Comparison of ENCODE assay signal across 15 cellular contexts in the genomic region with DNA sequence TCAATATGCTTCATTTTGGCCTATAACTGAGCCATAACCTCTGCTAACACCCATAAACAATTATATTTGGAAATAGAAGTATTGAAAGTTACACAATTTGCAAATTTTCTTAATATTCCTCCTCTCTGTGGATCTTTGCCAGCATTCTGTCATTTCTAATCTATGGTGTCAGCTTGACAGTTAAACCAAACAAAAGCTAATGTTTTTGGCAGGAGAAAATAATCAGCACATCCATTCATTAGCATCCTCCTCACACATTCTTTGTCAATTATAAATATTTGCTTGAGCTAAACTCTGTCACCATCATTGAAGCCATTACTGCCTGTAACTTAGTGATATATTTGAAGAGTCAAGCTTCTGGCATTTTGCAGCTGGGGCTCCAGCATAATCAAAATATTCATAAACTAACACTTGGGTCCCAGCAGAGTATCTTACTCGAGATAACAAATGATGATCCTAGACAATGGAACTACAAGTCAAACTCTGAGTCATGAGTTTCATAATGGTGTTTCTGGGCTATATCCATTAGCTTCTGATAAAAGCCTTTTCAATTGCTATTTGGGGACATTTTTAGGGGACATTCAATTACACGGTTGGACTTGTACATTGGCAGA.
"Had no signal": no experiment of that assay in that cellular context is flagged by ENCODE, and none has a peak within 500 bp of the region (broad histone marks: within the 10 kb centered on the region; RNA-seq: fewer than 3 reads in every experiment).

No MANE protein-coding gene starts in this region.

- H3K4me1 ChIP-seq: stomach, thyroid gland had no signal

- H3K27ac Mint-ChIP-seq: activated B cell treated with CpG ODN at 0.5 μM for 24 hours; activated CD4-positive, alpha-beta T cell treated with anti-CD3 and anti-CD28 coated beads, Interleukin-2, amount 10 ng/mL, durations not matched to agents 7 days and 5 days; activated naive CD4-positive, alpha-beta T cell treated with anti-CD3 and anti-CD28 coated beads, Interleukin-2, amount 50 U/mL, for 72 hours; naive thymus-derived CD8-positive, alpha-beta T cell; T-helper 17 cell had no signal

- H3K4me3 ChIP-seq: coronary artery, skin epidermis, stomach, thyroid gland had no signal

- H3K36me3 ChIP-seq: neutrophil, stomach, thyroid gland had no signal

- H3K9me3 ChIP-seq: neutrophil, stomach, thyroid gland had no signal

- H3K36me3 Mint-ChIP-seq: activated naive CD4-positive, alpha-beta T cell treated with anti-CD3 and anti-CD28 coated beads, Interleukin-2, amount 50 U/mL, for 72 hours had no signal

- H3K4me3 Mint-ChIP-seq: activated B cell treated with CpG ODN at 0.5 μM for 24 hours; activated CD4-positive, alpha-beta T cell treated with anti-CD3 and anti-CD28 coated beads, Interleukin-2, amount 10 ng/mL, durations not matched to agents 7 days and 5 days; naive thymus-derived CD8-positive, alpha-beta T cell; T-helper 17 cell had no signal

- H3K9me3 Mint-ChIP-seq: activated B cell treated with CpG ODN at 0.5 μM for 24 hours; activated CD4-positive, alpha-beta T cell treated with anti-CD3 and anti-CD28 coated beads, Interleukin-2, amount 10 ng/mL, durations not matched to agents 7 days and 5 days; naive thymus-derived CD8-positive, alpha-beta T cell had no signal

- H3K27me3 ChIP-seq: neutrophil, stomach, thyroid gland had no signal

- H3K4me1 Mint-ChIP-seq: activated B cell treated with CpG ODN at 0.5 μM for 24 hours; activated CD4-positive, alpha-beta T cell treated with anti-CD3 and anti-CD28 coated beads, Interleukin-2, amount 10 ng/mL, durations not matched to agents 7 days and 5 days; T-helper 17 cell had no signal

- DNase-seq: activated B cell treated with CpG ODN at 0.5 μM for 24 hours; activated CD4-positive, alpha-beta T cell treated with anti-CD3 and anti-CD28 coated beads, Interleukin-2, amount 10 ng/mL, durations not matched to agents 7 days and 5 days; activated effector memory CD4-positive, alpha-beta T cell treated with anti-CD3 and anti-CD28 coated beads, Interleukin-2, amount 50 U/mL, for 16 hours; aorta; caudate nucleus; effector CD8-positive, alpha-beta T cell; naive thymus-derived CD8-positive, alpha-beta T cell; posterior cingulate gyrus; stomach; T-helper 17 cell; thyroid gland had no signal

- H3K27ac ChIP-seq: coronary artery, neutrophil, stomach, thyroid gland had no signal

- H3K27me3 Mint-ChIP-seq: activated CD4-positive, alpha-beta T cell treated with anti-CD3 and anti-CD28 coated beads, Interleukin-2, amount 10 ng/mL, durations not matched to agents 7 days and 5 days; T-helper 17 cell had no signal
